ENCODE assay signal across 1 cellular context in the genomic region with DNA sequence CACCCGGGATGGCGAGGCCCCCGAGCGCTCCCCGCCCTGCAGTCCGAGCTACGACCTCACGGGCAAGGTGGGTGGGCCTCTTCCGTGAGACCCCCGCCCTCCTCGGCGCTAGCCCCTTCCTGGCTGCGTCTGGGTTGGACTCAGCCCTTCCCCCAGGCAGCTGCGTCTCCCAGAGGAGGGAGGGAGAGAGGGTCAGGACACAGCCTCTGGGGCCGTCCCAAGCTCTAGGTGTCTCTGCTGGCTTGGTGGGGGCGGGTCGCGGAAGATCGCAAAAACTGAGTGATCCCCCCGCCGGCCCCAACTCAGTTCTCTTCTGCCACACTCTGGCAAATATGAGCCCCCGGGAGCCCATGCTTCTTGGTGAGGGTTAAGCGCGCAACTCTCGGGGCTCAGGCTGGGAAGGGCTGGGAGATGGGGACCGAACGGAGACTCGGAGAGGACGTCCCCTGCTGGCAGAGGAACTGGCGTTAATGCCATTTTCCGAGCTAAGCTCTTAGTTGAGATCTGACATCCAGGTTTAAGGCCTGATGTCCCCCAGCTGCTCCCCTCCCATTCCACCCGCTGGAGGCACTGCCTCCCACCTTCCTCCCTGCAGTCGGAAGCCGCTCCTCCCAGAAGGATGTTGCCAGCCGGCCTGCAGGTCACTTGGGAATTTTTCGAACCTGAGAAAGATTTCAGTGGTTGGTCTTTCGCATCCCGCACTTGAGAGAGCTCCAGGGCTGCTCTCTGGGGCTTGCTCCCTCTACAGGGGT.
A peak's percentile ranks its signal among the peaks of the same experiment; 100 is the strongest.
TF ChIP-seq lines count a peak whose summit lies in the region.

No MANE protein-coding gene starts in this region.

TF ChIP-seq in HepG2, 621 proteins besides CTCF, POLR2A, EP300 and RAD21 (continues in another document):
- TF ChIP-seq ZNF232 (CRISPR knock-in tag; IDR thresholded peaks at IDR 0.05; ENCODE audit: borderline replicate concordance) (no peak), ZNF501 (CRISPR knock-in tag; IDR thresholded peaks at IDR 0.05) (peak; percentile 21; the same call in 1 of the 2 replicates), AGO2 (optimal IDR thresholded peaks at IDR 0.05; ENCODE audit: low read depth, low read length) (peak; percentile 8), PTBP1 (IDR thresholded peaks at IDR 0.05; ENCODE audit: low read depth, low read length, poor library complexity, severe bottlenecking) (peak; percentile 45), IRF2 (CRISPR knock-in tag; IDR thresholded peaks at IDR 0.05) (no peak; the same call in 1 of the 2 replicates), ZNF263 (CRISPR knock-in tag; IDR thresholded peaks at IDR 0.05) (peak; percentile 97), ZNF329 (CRISPR knock-in tag; IDR thresholded peaks at IDR 0.05; ENCODE audit: low read depth) (no peak), ZNF749 (CRISPR knock-in tag; IDR thresholded peaks at IDR 0.05; ENCODE audit: borderline replicate concordance) (0 out of 2 replicates have a peak, but pooled peaks have one; percentile 43), CHCHD3 (CRISPR knock-in tag; IDR thresholded peaks at IDR 0.05) (no peak; the same call in 1 of the 2 replicates), AKAP8 (CRISPR knock-in tag; IDR thresholded peaks at IDR 0.05) (0 out of 2 replicates have a peak, but pooled peaks have one; percentile 49), WIZ (CRISPR knock-in tag; IDR thresholded peaks at IDR 0.05) (0 out of 2 replicates have a peak, but pooled peaks have one; percentile 52), ZNF703 (CRISPR knock-in tag; IDR thresholded peaks at IDR 0.05; ENCODE audit: borderline replicate concordance) (peak; percentile 55; the same call in 1 of the 2 replicates), DNMT1 (CRISPR knock-in tag; IDR thresholded peaks at IDR 0.05) (0 out of 2 replicates have a peak, but pooled peaks have one; percentile 22), CEBPB (IDR thresholded peaks at IDR 0.05; ENCODE audit: borderline replicate concordance, low read depth, low read length) (no peak), REL (CRISPR knock-in tag; conservative IDR thresholded peaks at IDR 0.05) (no peak), KDM3A (CRISPR knock-in tag; IDR thresholded peaks at IDR 0.05; ENCODE audit: low read depth) (0 out of 2 replicates have a peak, but pooled peaks have one; percentile 47), MZF1 (CRISPR knock-in tag; IDR thresholded peaks at IDR 0.05; ENCODE audit: borderline replicate concordance) (0 out of 2 replicates have a peak, but pooled peaks have one; percentile 25), NR2C2 (CRISPR knock-in tag; IDR thresholded peaks at IDR 0.05; ENCODE audit: borderline replicate concordance) (no peak; the same call in 1 of the 2 replicates), ATF7-NPFF (CRISPR knock-in tag; IDR thresholded peaks at IDR 0.05; ENCODE audit: low read depth) (0 out of 2 replicates have a peak, but pooled peaks have one; percentile 31), ZNF724P (CRISPR knock-in tag; IDR thresholded peaks at IDR 0.05; ENCODE audit: borderline replicate concordance) (peak; percentile 23; the same call in 1 of the 2 replicates), HHEX (CRISPR knock-in tag; IDR thresholded peaks at IDR 0.05) (peak; percentile 32; the same call in 1 of the 2 replicates), ZFP90 (CRISPR knock-in tag; IDR thresholded peaks at IDR 0.05; ENCODE audit: borderline replicate concordance) (peak; percentile 47; the same call in 1 of the 2 replicates), NFE2 (CRISPR knock-in tag; IDR thresholded peaks at IDR 0.05) (0 out of 2 replicates have a peak, but pooled peaks have one; percentile 4)
- TF ChIP-seq, protein P1, sequence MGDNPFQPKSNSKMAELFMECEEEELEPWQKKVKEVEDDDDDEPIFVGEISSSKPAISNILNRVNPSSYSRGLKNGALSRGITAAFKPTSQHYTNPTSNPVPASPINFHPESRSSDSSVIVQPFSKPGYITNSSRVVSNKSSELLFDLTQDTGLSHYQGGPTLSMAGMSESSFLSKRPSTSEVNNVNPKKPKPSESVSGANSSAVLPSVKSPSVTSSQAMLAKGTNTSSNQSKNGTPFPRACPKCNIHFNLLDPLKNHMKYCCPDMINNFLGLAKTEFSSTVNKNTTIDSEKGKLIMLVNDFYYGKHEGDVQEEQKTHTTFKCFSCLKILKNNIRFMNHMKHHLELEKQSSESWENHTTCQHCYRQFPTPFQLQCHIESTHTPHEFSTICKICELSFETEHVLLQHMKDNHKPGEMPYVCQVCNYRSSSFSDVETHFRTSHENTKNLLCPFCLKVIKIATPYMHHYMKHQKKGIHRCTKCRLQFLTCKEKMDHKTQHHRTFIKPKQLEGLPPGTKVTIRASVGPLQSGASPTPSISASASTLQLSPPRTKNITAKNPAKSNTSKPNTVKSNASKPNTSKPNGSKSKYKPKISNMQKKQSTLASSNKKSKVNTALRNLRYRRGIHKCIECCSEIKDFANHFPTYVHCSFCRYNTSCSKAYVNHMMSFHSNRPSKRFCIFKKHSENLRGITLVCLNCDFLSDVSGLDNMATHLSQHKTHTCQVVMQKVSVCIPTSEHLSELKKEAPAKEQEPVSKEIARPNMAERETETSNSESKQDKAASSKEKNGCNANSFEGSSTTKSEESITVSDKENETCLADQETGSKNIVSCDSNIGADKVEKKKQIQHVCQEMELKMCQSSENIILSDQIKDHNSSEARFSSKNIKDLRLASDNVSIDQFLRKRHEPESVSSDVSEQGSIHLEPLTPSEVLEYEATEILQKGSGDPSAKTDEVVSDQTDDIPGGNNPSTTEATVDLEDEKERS (CRISPR knock-in tag; IDR thresholded peaks at IDR 0.05), result peak; percentile 47; the same call in 1 of the 2 replicates
- TF ChIP-seq, protein P2, sequence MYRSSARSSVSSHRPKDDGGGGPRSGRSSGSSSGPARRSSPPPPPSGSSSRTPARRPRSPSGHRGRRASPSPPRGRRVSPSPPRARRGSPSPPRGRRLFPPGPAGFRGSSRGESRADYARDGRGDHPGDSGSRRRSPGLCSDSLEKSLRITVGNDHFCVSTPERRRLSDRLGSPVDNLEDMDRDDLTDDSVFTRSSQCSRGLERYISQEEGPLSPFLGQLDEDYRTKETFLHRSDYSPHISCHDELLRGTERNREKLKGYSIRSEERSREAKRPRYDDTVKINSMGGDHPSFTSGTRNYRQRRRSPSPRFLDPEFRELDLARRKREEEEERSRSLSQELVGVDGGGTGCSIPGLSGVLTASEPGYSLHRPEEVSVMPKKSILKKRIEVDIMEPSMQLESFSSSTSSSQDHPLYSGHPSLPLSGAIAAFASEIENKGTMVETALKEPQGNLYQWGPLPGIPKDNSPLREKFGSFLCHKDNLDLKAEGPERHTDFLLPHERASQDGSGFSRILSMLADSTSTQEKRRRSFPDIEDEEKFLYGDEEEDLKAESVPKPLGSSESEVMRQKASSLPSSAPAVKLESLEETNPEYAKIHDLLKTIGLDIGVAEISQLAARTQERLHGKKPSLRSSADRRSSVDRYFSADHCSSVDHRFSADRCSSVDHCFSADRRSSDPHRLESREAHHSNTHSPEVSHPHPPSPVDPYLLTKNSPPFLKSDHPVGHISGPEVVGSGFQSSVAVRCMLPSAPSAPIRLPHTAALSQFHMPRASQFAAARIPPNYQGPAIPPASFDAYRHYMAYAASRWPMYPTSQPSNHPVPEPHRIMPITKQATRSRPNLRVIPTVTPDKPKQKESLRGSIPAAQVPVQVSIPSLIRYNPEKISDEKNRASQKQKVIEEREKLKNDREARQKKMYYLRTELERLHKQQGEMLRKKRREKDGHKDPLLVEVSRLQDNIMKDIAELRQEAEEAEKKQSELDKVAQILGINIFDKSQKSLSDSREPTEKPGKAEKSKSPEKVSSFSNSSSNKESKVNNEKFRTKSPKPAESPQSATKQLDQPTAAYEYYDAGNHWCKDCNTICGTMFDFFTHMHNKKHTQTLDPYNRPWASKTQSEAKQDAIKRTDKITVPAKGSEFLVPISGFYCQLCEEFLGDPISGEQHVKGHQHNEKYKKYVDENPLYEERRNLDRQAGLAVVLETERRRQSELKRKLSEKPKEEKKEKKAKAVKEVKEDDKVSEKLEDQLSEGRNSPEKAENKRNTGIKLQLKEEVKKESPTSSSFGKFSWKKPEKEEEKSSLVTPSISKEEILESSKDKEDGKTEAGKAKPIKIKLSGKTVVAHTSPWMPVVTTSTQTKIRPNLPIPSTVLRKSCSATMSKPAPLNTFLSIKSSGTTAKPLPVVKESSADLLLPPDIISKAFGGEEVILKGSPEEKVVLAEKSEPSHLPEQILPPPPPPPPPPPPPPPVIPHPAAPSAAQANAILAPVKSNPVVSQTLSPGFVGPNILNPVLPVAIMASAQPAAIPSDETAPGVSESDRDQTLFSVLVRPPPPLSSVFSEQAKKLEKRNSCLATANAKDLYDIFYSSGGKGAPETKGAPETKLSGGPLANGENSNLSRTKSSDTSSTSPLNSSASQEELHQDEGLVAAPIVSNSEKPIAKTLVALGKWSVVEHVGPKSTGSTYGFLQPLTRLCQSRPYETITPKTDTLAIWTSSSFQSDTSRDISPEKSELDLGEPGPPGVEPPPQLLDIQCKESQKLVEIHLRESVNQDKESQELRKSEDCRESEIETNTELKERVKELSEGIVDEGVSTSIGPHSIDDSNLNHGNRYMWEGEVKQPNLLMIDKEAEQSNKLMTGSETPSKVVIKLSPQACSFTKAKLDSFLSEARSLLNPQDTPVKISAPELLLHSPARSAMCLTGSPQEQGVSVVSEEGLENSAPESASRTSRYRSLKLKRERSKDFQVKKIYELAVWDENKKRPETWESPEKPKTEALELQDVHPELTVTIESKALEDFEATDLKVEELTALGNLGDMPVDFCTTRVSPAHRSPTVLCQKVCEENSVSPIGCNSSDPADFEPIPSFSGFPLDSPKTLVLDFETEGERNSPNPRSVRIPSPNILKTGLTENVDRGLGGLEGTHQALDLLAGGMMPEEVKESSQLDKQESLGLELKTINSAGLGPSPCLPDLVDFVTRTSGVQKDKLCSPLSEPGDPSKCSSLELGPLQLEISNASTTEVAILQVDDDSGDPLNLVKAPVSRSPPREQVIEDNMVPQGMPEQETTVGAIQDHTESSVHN (CRISPR knock-in tag; IDR thresholded peaks at IDR 0.05), result no peak
- TF ChIP-seq, protein P3, sequence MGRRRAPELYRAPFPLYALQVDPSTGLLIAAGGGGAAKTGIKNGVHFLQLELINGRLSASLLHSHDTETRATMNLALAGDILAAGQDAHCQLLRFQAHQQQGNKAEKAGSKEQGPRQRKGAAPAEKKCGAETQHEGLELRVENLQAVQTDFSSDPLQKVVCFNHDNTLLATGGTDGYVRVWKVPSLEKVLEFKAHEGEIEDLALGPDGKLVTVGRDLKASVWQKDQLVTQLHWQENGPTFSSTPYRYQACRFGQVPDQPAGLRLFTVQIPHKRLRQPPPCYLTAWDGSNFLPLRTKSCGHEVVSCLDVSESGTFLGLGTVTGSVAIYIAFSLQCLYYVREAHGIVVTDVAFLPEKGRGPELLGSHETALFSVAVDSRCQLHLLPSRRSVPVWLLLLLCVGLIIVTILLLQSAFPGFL (CRISPR knock-in tag; IDR thresholded peaks at IDR 0.05), result no peak
- TF ChIP-seq, protein P4, sequence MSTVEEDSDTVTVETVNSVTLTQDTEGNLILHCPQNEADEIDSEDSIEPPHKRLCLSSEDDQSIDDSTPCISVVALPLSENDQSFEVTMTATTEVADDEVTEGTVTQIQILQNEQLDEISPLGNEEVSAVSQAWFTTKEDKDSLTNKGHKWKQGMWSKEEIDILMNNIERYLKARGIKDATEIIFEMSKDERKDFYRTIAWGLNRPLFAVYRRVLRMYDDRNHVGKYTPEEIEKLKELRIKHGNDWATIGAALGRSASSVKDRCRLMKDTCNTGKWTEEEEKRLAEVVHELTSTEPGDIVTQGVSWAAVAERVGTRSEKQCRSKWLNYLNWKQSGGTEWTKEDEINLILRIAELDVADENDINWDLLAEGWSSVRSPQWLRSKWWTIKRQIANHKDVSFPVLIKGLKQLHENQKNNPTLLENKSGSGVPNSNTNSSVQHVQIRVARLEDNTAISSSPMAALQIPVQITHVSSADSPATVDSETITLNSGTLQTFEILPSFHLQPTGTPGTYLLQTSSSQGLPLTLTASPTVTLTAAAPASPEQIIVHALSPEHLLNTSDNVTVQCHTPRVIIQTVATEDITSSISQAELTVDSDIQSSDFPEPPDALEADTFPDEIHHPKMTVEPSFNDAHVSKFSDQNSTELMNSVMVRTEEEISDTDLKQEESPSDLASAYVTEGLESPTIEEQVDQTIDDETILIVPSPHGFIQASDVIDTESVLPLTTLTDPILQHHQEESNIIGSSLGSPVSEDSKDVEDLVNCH (CRISPR knock-in tag; IDR thresholded peaks at IDR 0.05), result no peak
- TF ChIP-seq, protein P5, sequence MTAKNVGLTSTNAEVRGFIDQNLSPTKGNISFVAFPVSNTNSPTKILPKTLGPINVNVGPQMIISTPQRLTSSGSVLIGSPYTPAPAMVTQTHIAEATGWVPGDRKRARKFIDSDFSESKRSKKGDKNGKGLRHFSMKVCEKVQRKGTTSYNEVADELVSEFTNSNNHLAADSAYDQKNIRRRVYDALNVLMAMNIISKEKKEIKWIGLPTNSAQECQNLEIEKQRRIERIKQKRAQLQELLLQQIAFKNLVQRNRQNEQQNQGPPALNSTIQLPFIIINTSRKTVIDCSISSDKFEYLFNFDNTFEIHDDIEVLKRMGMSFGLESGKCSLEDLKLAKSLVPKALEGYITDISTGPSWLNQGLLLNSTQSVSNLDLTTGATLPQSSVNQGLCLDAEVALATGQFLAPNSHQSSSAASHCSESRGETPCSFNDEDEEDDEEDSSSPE (CRISPR knock-in tag; IDR thresholded peaks at IDR 0.05), result peak; percentile 51; the same call in 1 of the 2 replicates
- TF ChIP-seq, protein P6, sequence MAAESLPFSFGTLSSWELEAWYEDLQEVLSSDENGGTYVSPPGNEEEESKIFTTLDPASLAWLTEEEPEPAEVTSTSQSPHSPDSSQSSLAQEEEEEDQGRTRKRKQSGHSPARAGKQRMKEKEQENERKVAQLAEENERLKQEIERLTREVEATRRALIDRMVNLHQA (CRISPR knock-in tag; IDR thresholded peaks at IDR 0.05), result no peak
